In the genomic region with DNA sequence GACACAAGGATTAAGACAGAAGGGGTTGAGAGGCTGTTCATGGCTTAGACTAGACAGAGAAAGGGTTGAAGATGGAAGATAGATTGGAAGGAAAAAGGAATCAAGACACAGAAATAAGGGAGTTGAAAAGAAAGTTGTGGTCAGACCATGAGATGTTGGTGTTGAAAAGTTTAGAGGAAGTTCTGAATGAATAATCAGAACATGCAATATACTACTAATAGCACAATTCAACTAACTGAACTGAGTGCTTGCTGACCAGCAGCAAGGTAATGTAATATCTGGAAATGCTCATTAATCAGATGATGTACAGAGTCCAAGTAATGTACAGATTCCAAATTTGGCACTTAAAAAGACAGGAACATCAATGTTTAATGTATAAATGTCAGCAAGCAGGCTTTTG, we compare ENCODE assay signal across 20 cellular contexts. TPM values are rescaled to one million over a fixed set of nuclear protein-coding genes. Genes with fewer than 3 reads are reported as not detected.
DNase-seq lines count a peak whose midpoint lies in the region; ATAC-seq, FAIRE-seq and TF ChIP-seq lines count a peak whose summit lies in the region.
"Had no signal": no experiment of that assay in that cellular context is flagged by ENCODE, and none has a peak within 500 bp of the region (broad histone marks: within the 10 kb centered on the region; RNA-seq: fewer than 3 reads in every experiment).

No MANE protein-coding gene starts in this region.

- BruUV-seq in GM12878 (replicated peaks; lab: Mats Ljungman, UMichigan): no TSS peak

- RAD21 ChIA-PET in GM12878 (lab: Charles Lee; ENCODE audit: unreplicated experiment): no interaction called here

- no peak for TF ChIP-seq EP300 in GM12878 (IDR thresholded peaks at IDR 0.05; ENCODE audit: borderline replicate concordance in 1 of 2, control insufficient read depth in 1 of 2, low read depth in 2 of 2, low read length in 2 of 2)

- H4K20me1 ChIP-seq in GM12878 (ENCODE audit: control insufficient read depth, insufficient read depth): no peaks in the 10 kb centered on the region

- POLR2A ChIA-PET in GM12878 (lab: Charles Lee): interaction anchor here (0.6 kb wide), 1 partner anchor 11 kb away, joined by 3 read pairs; the partner anchor contains the start of gene NNT

- H3K9me3 ChIP-seq in GM12878 (replicated peaks; ENCODE audit: control insufficient read depth, insufficient read depth, low read length) (no peaks in the 10 kb centered on the region), pancreas (no peaks in the 10 kb centered on the region)
- H3K9me3 ChIP-seq: SJCRH30 had no signal

- H3K4me1 ChIP-seq in GM12878 (ENCODE audit: control insufficient read depth, insufficient read depth, low read length) (peaks cover 6% of the 10 kb centered on the region; the same call in 1 of the 2 replicates), pancreas (no peaks in the 10 kb centered on the region)
- H3K4me1 ChIP-seq: SJCRH30 had no signal

- no peak overlapping the region for H2AFZ ChIP-seq in GM12878 (ENCODE audit: control insufficient read depth, low read depth, low read length)

- H3K27ac ChIP-seq in GM12878 (ENCODE audit: control insufficient read depth, insufficient read depth) (no peak overlapping the region), pancreas (no peak overlapping the region)
- H3K27ac ChIP-seq: RWPE1, SJCRH30 had no signal

- H3K36me3 ChIP-seq in GM12878 (ENCODE audit: control insufficient read depth in 2 of 2, insufficient read depth in 2 of 2, low read length in 1 of 2) (no peaks in the 10 kb centered on the region; a peak in 2 of 4 replicates), pancreas (no peaks in the 10 kb centered on the region)

- TF ChIP-seq CTCF in GM12878 (IDR thresholded peaks at IDR 0.05 in 2 of 3, conservative IDR thresholded peaks at IDR 0.05 in 1 of 3; ENCODE audit: control insufficient read depth in 2 of 3, extremely low read depth in 1 of 3, insufficient read depth in 1 of 3, low read depth in 3 of 3, low read length in 3 of 3) (no peak), pancreas (IDR thresholded peaks at IDR 0.05) (no peak)

- no peak overlapping the region for H3K4me3 ChIP-seq in GM12878
- H3K4me3 ChIP-seq in pancreas: no peak overlapping the region
- H3K4me3 ChIP-seq: SJCRH30 had no signal

- DNase-seq in Kasumi-1 (lab: John Stamatoyannopoulos, UW): peak; percentile 23
- no peak for DNase-seq in GM12878 (ENCODE audit: low read depth, low spot score)
- no peak for DNase-seq in stimulated activated CD4-positive, alpha-beta T cell treated with anti-CD3 and anti-CD28 coated beads, Interleukin-15, amount 100 ng/mL, for 24 hours
- no peak for DNase-seq in pancreas
- DNase-seq: CD4-positive, alpha-beta T cell; EL; KG1; NCI-H1105; NCI-H1694 treated with DMSO at 0.1 percent for 48 hours; NCI-H2107; NCI-H226; NCI-H69; PC-3; SJCRH30 had no signal

- in situ Hi-C loops in GM12878 (cut with MboI): no loop called here

- intact Hi-C loops in GM12878 (cut with micrococcal nuclease; ENCODE audit: unreplicated experiment) (no loop called here), pancreas (cut with DNase I) (no loop called here)

- CTCF ChIA-PET in GM12878 (lab: Yijun Ruan, JAX): no interaction called here

- no peak for TF ChIP-seq RAD21 in GM12878 (IDR thresholded peaks at IDR 0.05; ENCODE audit: insufficient read depth, low read depth, low read length)

- no peak for TF ChIP-seq POLR2A in GM12878 (IDR thresholded peaks at IDR 0.05; ENCODE audit: low read depth, low read length)

- SMC1A ChIA-PET in GM12878 (lab: Charles Lee; ENCODE audit: uncharacterized antibody, unreplicated experiment): no interaction called here

- no peaks in the 10 kb centered on the region for H3K79me2 ChIP-seq in GM12878 (ENCODE audit: control insufficient read depth, insufficient read depth, low read length)

- no peaks in the 10 kb centered on the region for H3K27me3 ChIP-seq in GM12878 (replicated peaks in 1 of 2; ENCODE audit: control insufficient read depth in 2 of 2, insufficient read depth in 2 of 2, low read length in 1 of 2)
- no peaks in the 10 kb centered on the region for H3K27me3 ChIP-seq in pancreas
- H3K27me3 ChIP-seq: SJCRH30 had no signal

- ATAC-seq in GM18868 (IDR thresholded peaks at IDR 0.05; ENCODE audit: unreplicated experiment) (peak; percentile 58), HG02884 (IDR thresholded peaks at IDR 0.05; ENCODE audit: unreplicated experiment) (peak; percentile 59), GM12878 (peak; percentile 43), HG03469 (IDR thresholded peaks at IDR 0.05; ENCODE audit: unreplicated experiment) (no peak), pancreas (no peak), HG02852 (IDR thresholded peaks at IDR 0.05; ENCODE audit: unreplicated experiment) (no peak)
- ATAC-seq: PC-3 had no signal

- no peak overlapping the region; the same call in 1 of the 2 replicates for H3K4me2 ChIP-seq in GM12878 (ENCODE audit: control insufficient read depth, insufficient read depth)

- H3K9ac ChIP-seq in GM12878 (ENCODE audit: control insufficient read depth, insufficient read depth, low read length): no peak overlapping the region

- FAIRE-seq in GM12878 (lab: Jason Lieb, UNC): no peak
- FAIRE-seq in pancreas (lab: Jason Lieb, UNC): no peak
- FAIRE-seq: H54 had no signal

TF ChIP-seq in GM12878, 131 proteins besides CTCF, POLR2A, EP300 and RAD21:
- no peak for TF ChIP-seq SREBF2 (IDR thresholded peaks at IDR 0.05; ENCODE audit: low read length)
- no peak for TF ChIP-seq BCL11A (IDR thresholded peaks at IDR 0.05; ENCODE audit: low read depth, low read length)
- TF ChIP-seq RUNX3 (IDR thresholded peaks at IDR 0.05; ENCODE audit: low read length): peak; percentile 53; the same call in 1 of the 2 replicates
- no peak for TF ChIP-seq SMARCA5 (IDR thresholded peaks at IDR 0.05)
- TF ChIP-seq NFIC (IDR thresholded peaks at IDR 0.05; ENCODE audit: low read depth, low read length): 0 out of 2 replicates have a peak, but pooled peaks have one; percentile 22
TF ChIP-seq in GM12878: peak in this region for 2.

RNA-seq across cellular contexts. Expression of gene NNT, which starts 10.6 kb away (rescaled TPM):
- total RNA-seq in GM12878 (2013; cell fraction: nucleolus; rRNA removed): 185 and 188 TPM in 2 replicates
- total RNA-seq in GM12878 (2014; rRNA removed) (47.1 and 66.6 TPM in 2 replicates), GM12878 (2014; rRNA removed; fragmentation: Illumina TruSeq; extraction: Trizol) (56.8 and 60.7 TPM in 2 replicates), GM12878 (2021) (58.4 and 63.3 TPM in 2 replicates), pancreas (10 to 100 TPM; 27.1 to 48.0 (median 36.1) TPM)
- polyA plus RNA-seq in GM12878 (2011; ENCODE audit: low read depth): 24.2 TPM
- polyA plus RNA-seq in GM12878 (2011; rRNA removed) (59.6 and 72.4 TPM in 2 replicates), GM12878 (2014; fragmentation: Illumina TruSeq; extraction: Trizol) (43.6 and 59.2 TPM in 2 replicates), GM12878 (2014; fragmentation: Nextera tagmentation; extraction: Ambion mirVana) (10 to 100 TPM; 20.8 to 23.1 TPM), GM12878 (2014; rRNA removed) (34.5 and 41.1 TPM in 2 replicates), GM12878 (2016; fragmentation: Nextera tagmentation; extraction: Ambion mirVana) (10 to 100 TPM; 64.9 to 73.1 TPM), pancreas (10 to 100 TPM in 1 of 2 donors, 1 to 10 TPM in 1; 6.1 to 13.3 TPM)
- 42.4 and 46.2 TPM in 2 replicates for polyA plus RNA-seq in GM12878 (2011; cell fraction: cytosol; rRNA removed)
- polyA plus RNA-seq in GM12878 (2011; cell fraction: nucleus; rRNA removed): 110 and 163 TPM in 2 replicates
- 24.6 and 34.4 TPM in 2 replicates for polyA plus RNA-seq in GM12878 (2012)
- 112 and 115 TPM in 2 replicates for polyA minus RNA-seq in GM12878 (2011; rRNA and poly(A)+ RNA removed)
- polyA minus RNA-seq in GM12878 (2011; cell fraction: cytosol; rRNA and poly(A)+ RNA removed): 24.5 and 31.7 TPM in 2 replicates
- polyA minus RNA-seq in GM12878 (2011; cell fraction: nucleus; rRNA and poly(A)+ RNA removed): 85.1 and 112 TPM in 2 replicates

RNA-seq across cellular contexts. Expression of gene PAIP1, which starts 35.5 kb away (rescaled TPM):
- total RNA-seq in GM12878 (2013; cell fraction: nucleolus; rRNA removed): 27.2 and 28.4 TPM in 2 replicates
- total RNA-seq in GM12878 (2014; rRNA removed) (55.6 and 67.0 TPM in 2 replicates), GM12878 (2014; rRNA removed; fragmentation: Illumina TruSeq; extraction: Trizol) (56.3 and 64.1 TPM in 2 replicates), GM12878 (2021) (42.2 and 43.0 TPM in 2 replicates), pancreas (10 to 100 TPM; 22.4 to 43.9 (median 30.6) TPM)
- polyA plus RNA-seq in GM12878 (2011; ENCODE audit: low read depth): 14.1 TPM
- polyA plus RNA-seq in GM12878 (2011; rRNA removed) (90.9 and 94.3 TPM in 2 replicates), GM12878 (2014; fragmentation: Illumina TruSeq; extraction: Trizol) (63.4 and 81.3 TPM in 2 replicates), GM12878 (2014; fragmentation: Nextera tagmentation; extraction: Ambion mirVana) (10 to 100 TPM; 37.4 to 52.7 TPM), GM12878 (2014; rRNA removed) (43.3 and 46.4 TPM in 2 replicates), GM12878 (2016; fragmentation: Nextera tagmentation; extraction: Ambion mirVana) (10 to 100 TPM; 58.3 to 70.7 TPM), pancreas (10 to 100 TPM; 22.9 to 29.9 TPM)
- 39.9 and 43.7 TPM in 2 replicates for polyA plus RNA-seq in GM12878 (2011; cell fraction: cytosol; rRNA removed)
- 30.6 and 38.6 TPM in 2 replicates for polyA plus RNA-seq in GM12878 (2011; cell fraction: nucleus; rRNA removed)
- 26.2 and 35.9 TPM in 2 replicates for polyA plus RNA-seq in GM12878 (2012)
- 59.9 and 66.1 TPM in 2 replicates for polyA minus RNA-seq in GM12878 (2011; rRNA and poly(A)+ RNA removed)
- 22.3 and 22.8 TPM in 2 replicates for polyA minus RNA-seq in GM12878 (2011; cell fraction: cytosol; rRNA and poly(A)+ RNA removed)
- 10.8 and 17.7 TPM in 2 replicates for polyA minus RNA-seq in GM12878 (2011; cell fraction: nucleus; rRNA and poly(A)+ RNA removed)

Comparison
In these comparisons a context has a peak if more than half of its experiments do, and no peak if none do; other contexts are left out.
1. ATAC-seq: peak in GM18868 (single experiment), HG02884 (single experiment) and GM12878 (single experiment); none in HG03469 (single experiment), pancreas (0 of 4) and HG02852 (single experiment).
2. DNase-seq: peak in Kasumi-1 (2 of 2); none in GM12878 (single experiment), stimulated activated CD4-positive, alpha-beta T cell treated with anti-CD3 and anti-CD28 coated beads, Interleukin-15, amount 100 ng/mL, for 24 hours (single experiment) and pancreas (0 of 6).